ENCODE assay signal across 16 cellular contexts in the genomic region with DNA sequence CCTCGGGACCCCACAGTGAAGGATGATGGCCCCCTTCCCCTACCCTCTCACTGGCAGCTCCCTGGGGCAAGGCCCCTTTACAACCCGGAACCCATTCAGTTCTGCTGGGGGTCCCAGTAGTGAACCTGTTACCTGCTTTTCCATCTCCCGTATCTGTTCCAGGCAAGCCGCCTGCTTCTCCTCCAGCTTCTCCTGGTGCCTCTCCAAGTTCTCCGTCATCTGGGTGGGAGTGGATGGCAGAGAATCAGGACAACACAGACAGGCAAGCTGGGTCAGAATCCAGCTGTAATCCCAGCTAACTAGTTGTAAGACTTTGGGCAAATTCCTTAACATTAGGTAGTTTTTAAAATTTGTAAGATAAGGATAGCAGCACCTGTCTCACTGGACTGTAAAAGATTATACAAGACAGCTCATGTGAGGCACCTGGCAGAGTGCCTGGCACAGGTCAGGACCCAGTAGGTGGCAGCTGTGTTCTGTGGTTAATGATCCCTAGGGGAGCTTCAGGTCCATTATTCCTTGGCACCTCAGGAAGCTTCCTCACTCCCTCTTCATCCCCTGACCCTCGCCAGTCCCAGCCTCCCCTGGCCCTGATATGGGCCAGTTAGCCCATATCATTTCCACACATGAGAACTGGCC. TPM values are rescaled to one million over a fixed set of nuclear protein-coding genes. Genes with fewer than 3 reads are reported as not detected.
DNase-seq lines count a peak whose midpoint lies in the region; ATAC-seq and TF ChIP-seq lines count a peak whose summit lies in the region.
"Had no signal": no experiment of that assay in that cellular context is flagged by ENCODE, and none has a peak within 500 bp of the region (broad histone marks: within the 10 kb centered on the region; RNA-seq: fewer than 3 reads in every experiment).

No MANE protein-coding gene starts in this region.

- peaks cover 4% of the 10 kb centered on the region for H3K4me1 ChIP-seq in colonic mucosa

- no peaks in the 10 kb centered on the region for H3K27me3 ChIP-seq in colonic mucosa
- H3K27me3 ChIP-seq: SJCRH30 had no signal

- no peak for ATAC-seq in HG02884 (IDR thresholded peaks at IDR 0.05; ENCODE audit: unreplicated experiment)
- ATAC-seq: A549; activated CD4-positive, CD25-positive, alpha-beta regulatory T cell treated with anti-CD3 and anti-CD28 coated beads, Interleukin-2, amount 50 U/mL, for 24 hours; sciatic nerve had no signal

- no peak for TF ChIP-seq CTCF in colonic mucosa (IDR thresholded peaks at IDR 0.05)

- no peaks in the 10 kb centered on the region for H3K36me3 ChIP-seq in colonic mucosa
- H3K36me3 ChIP-seq: SJCRH30, suprapubic skin had no signal

- no peak overlapping the region for H3K27ac ChIP-seq in colonic mucosa
- H3K27ac ChIP-seq: A549, SJCRH30, suprapubic skin had no signal

- intact Hi-C loops in colonic mucosa (cut with DNase I) = no loop called here

- DNase-seq in NCI-H1092 treated with DMSO at 0.1 percent for 48 hours (lab: John Stamatoyannopoulos, UW) (peak; percentile 21), NCI-H1092 (lab: John Stamatoyannopoulos, UW) (no peak), M059J (ENCODE audit: low read depth) (peak; percentile 58), colonic mucosa (peak; percentile 84), renal cortical epithelial cell (ENCODE audit: low read depth) (peak; percentile 79), iPS-NIHi11 (ENCODE audit: low spot score) (no peak), RKO (ENCODE audit: low spot score) (no peak)
- DNase-seq: KBM-7 had no signal

- peak overlapping the region in 1 of 2 donors; percentile 19 for H3K9ac ChIP-seq in colonic mucosa (ENCODE audit: low read depth in 2 of 2, low read length in 2 of 2)

- no peaks in the 10 kb centered on the region for H3K9me3 ChIP-seq in colonic mucosa
- H3K9me3 ChIP-seq: A549, SJCRH30, suprapubic skin had no signal

- no peak overlapping the region for H3K4me3 ChIP-seq in colonic mucosa
- H3K4me3 ChIP-seq: A549, SJCRH30, suprapubic skin had no signal

RNA-seq across cellular contexts. Expression of a gene that starts 6.4 kb away (rescaled TPM):
- total RNA-seq in M059J (2014; rRNA removed; shearing (Covaris generic)) = not detected in 2 replicates
- not detected for total RNA-seq in colonic mucosa
- total RNA-seq in renal cortical epithelial cell = 0.05 TPM in 1 of 2 replicates, not detected in the other
- total RNA-seq: mononuclear cell, NCI-H460, sciatic nerve, suprapubic skin had no signal

RNA-seq across cellular contexts. Expression of a gene that starts 18.5 kb away (rescaled TPM):
- not detected in 2 replicates for total RNA-seq in M059J (2014; rRNA removed; shearing (Covaris generic))
- total RNA-seq in colonic mucosa (1 to 10 TPM; 5.7 to 9.5 TPM), renal cortical epithelial cell (0.52 TPM in 1 of 2 replicates, not detected in the other)

RNA-seq across cellular contexts. Expression of a gene that starts 34.2 kb away (rescaled TPM):
- total RNA-seq in M059J (2014; rRNA removed; shearing (Covaris generic)) = 21.6 and 29.3 TPM in 2 replicates
- 10 to 100 TPM; 10.8 to 28.6 TPM for total RNA-seq in colonic mucosa
- 11.5 and 13.5 TPM in 2 replicates for total RNA-seq in renal cortical epithelial cell

RNA-seq across cellular contexts. Expression of a gene that starts 50.4 kb away (rescaled TPM):
- 9.8 and 13.0 TPM in 2 replicates for total RNA-seq in M059J (2014; rRNA removed; shearing (Covaris generic))
- 10 to 100 TPM in 1 of 2 donors, 1 to 10 TPM in 1; 4.9 to 10.4 TPM for total RNA-seq in colonic mucosa
- total RNA-seq in renal cortical epithelial cell = 3.4 and 6.1 TPM in 2 replicates
- total RNA-seq: NCI-H460, SJCRH30 had no signal

RNA-seq across cellular contexts. Expression of a gene that starts 51.5 kb away (rescaled TPM):
- 9.4 and 14.1 TPM in 2 replicates for total RNA-seq in M059J (2014; rRNA removed; shearing (Covaris generic))
- total RNA-seq in colonic mucosa (10 to 100 TPM; 13.1 to 28.7 TPM), renal cortical epithelial cell (59.2 and 165 TPM in 2 replicates)

Comparison
In these comparisons a context has a peak if more than half of its experiments do, and no peak if none do; other contexts are left out.
1. DNase-seq: peak in NCI-H1092 treated with DMSO at 0.1 percent for 48 hours (single experiment), M059J (single experiment), colonic mucosa (single experiment) and renal cortical epithelial cell (single experiment); none in NCI-H1092 (single experiment), iPS-NIHi11 (single experiment) and RKO (single experiment).